8 cellular contexts compared by ENCODE assay signal in genomic region chr11:118608268-118609214, GRCh38. TPM values are rescaled to one million over a fixed set of nuclear protein-coding genes. Genes with fewer than 3 reads are reported as not detected.
DNase-seq lines count a peak whose midpoint lies in the region; ATAC-seq, FAIRE-seq and TF ChIP-seq lines count a peak whose summit lies in the region.

No MANE protein-coding gene starts in this region.

- H4K91ac ChIP-seq in H1 (replicated peaks; ENCODE audit: insufficient read length, low read length), result peak overlapping the region; percentile 83

- H3K23me2 ChIP-seq in H1 (ENCODE audit: low read depth, low read length), result peaks cover 32% of the 10 kb centered on the region; the same call in 1 of the 2 replicates

- H2BK20ac ChIP-seq in H1 (ENCODE audit: low read length), result 0 out of 2 replicates have a peak overlapping the region, but pooled peaks have one; percentile 86

- H3K56ac ChIP-seq in H1 (replicated peaks; ENCODE audit: insufficient read length, low read depth, low read length), result no peak overlapping the region

- H4K8ac ChIP-seq in H1 (ENCODE audit: extremely low read depth, insufficient read depth, low read length), result peak overlapping the region; percentile 80

- FAIRE-seq in H1 (lab: Jason Lieb, UNC), result no peak

- H3K4me1 ChIP-seq in CD4-positive, CD25-positive, alpha-beta regulatory T cell (ENCODE audit: control insufficient read depth, insufficient read depth, low read length, poor library complexity, severe bottlenecking), result peaks cover 40% of the 10 kb centered on the region
- H3K4me1 ChIP-seq in H1 (replicated peaks in 1 of 4; ENCODE audit: control insufficient read depth in 3 of 4, insufficient read depth in 4 of 4, low read length in 3 of 4), result peaks cover 17 to 44% (median 22%) of the 10 kb centered on the region in 4 experiments

- no peak for TF ChIP-seq EP300 in H1 (IDR thresholded peaks at IDR 0.05; ENCODE audit: borderline replicate concordance in 1 of 2, low read depth in 2 of 2, low read length in 2 of 2)

- CTCF ChIA-PET in H1 (lab: Charles Lee; ENCODE audit: partially characterized antibody), result interaction anchor here (0.6 to 25.3 kb wide), 16 partner anchors 9 to 729 kb away, joined by 3 to 435 read pairs (median 4); partner anchors contain the start of gene ARCN1

- no peak for TF ChIP-seq CTCF in H1 (IDR thresholded peaks at IDR 0.05; ENCODE audit: control extremely low read depth in 1 of 3, insufficient read depth in 1 of 3, low read depth in 1 of 3, low read length in 3 of 3)

- H2BK5ac ChIP-seq in H1 (ENCODE audit: low read depth, low read length), result peak overlapping the region; percentile 87; the same call in 1 of the 2 replicates

- ATAC-seq in CD4-positive, CD25-positive, alpha-beta regulatory T cell (ENCODE audit: low read depth in 2 of 2), result peak; percentile 80 to 81
- ATAC-seq in HG02610 (IDR thresholded peaks at IDR 0.05; ENCODE audit: unreplicated experiment) (no peak), HG03442 (IDR thresholded peaks at IDR 0.05; ENCODE audit: unreplicated experiment) (no peak)

- peak; percentile 76 to 89 (median 86) for DNase-seq in CD4-positive, CD25-positive, alpha-beta regulatory T cell
- DNase-seq in M059J (ENCODE audit: low read depth), result peak; percentile 75
- DNase-seq in activated CD8-positive, alpha-beta memory T cell treated with anti-CD3 and anti-CD28 coated beads for 48 hours (ENCODE audit: low read depth in 2 of 3, low spot score in 2 of 3), result peak; percentile 27 to 54 (median 39)
- DNase-seq in H1 (ENCODE audit: low read depth in 1 of 2, low spot score in 2 of 2), result peak in 1 of 2 experiments; percentile 75
- peak; percentile 93 for DNase-seq in mesenteric fat pad (ENCODE audit: low spot score)
- peak; percentile 62 for DNase-seq in stimulated activated CD8-positive, alpha-beta memory T cell treated with anti-CD3 and anti-CD28 coated beads, Interleukin-15, amount 100 ng/mL, for 1 hour (ENCODE audit: low read depth)

- H3K4me3 ChIP-seq in CD4-positive, CD25-positive, alpha-beta regulatory T cell (ENCODE audit: low read depth, low read length), result no peak overlapping the region
- peak overlapping the region; percentile 29 to 66 (median 36) for H3K4me3 ChIP-seq in H1 (ENCODE audit: extremely low read depth in 1 of 4, insufficient read depth in 2 of 4, low read depth in 3 of 4, low read length in 4 of 4)

- H3K9me3 Mint-ChIP-seq in CD4-positive, CD25-positive, alpha-beta regulatory T cell, result peaks cover 0 to 1% (median 0%) of the 10 kb centered on the region in 7 donors

- no peaks in the 10 kb centered on the region for H3K79me2 ChIP-seq in H1 (ENCODE audit: control insufficient read depth in 1 of 2, insufficient read depth in 2 of 2, low read length in 2 of 2)

- no peak for TF ChIP-seq POLR2A in H1 (IDR thresholded peaks at IDR 0.05; ENCODE audit: control extremely low read depth in 1 of 2, low read depth in 2 of 2, low read length in 2 of 2)

- H3K4ac ChIP-seq in H1 (replicated peaks; ENCODE audit: insufficient read length, low read depth, low read length), result no peak overlapping the region

- no peaks in the 10 kb centered on the region for H3K9me3 ChIP-seq in CD4-positive, CD25-positive, alpha-beta regulatory T cell (ENCODE audit: control insufficient read depth in 2 of 2, low read length in 2 of 2)
- H3K9me3 ChIP-seq in H1 (ENCODE audit: insufficient read depth in 2 of 2, low read depth in 1 of 2, low read length in 1 of 2), result no peaks in the 10 kb centered on the region; a peak in 1 of 4 replicates

- H3K27ac ChIP-seq in CD4-positive, CD25-positive, alpha-beta regulatory T cell (ENCODE audit: insufficient read depth, low read length, poor library complexity, severe bottlenecking), result peak overlapping the region; percentile 77
- H3K27ac ChIP-seq in H1 (ENCODE audit: low read depth, low read length), result no peak overlapping the region

- H3K4me3 Mint-ChIP-seq in CD4-positive, CD25-positive, alpha-beta regulatory T cell, result peak overlapping the region; percentile 85 to 92 (median 88)

- no peak overlapping the region for H2AFZ ChIP-seq in H1 (ENCODE audit: low read length)

- H3K27ac Mint-ChIP-seq in CD4-positive, CD25-positive, alpha-beta regulatory T cell, result peak overlapping the region; percentile 95 to 97 (median 95)

- H3K27me3 ChIP-seq in CD4-positive, CD25-positive, alpha-beta regulatory T cell (ENCODE audit: control insufficient read depth, insufficient read depth, low read length), result peaks cover 1% of the 10 kb centered on the region
- H3K27me3 ChIP-seq in H1 (replicated peaks in 1 of 4; ENCODE audit: control insufficient read depth in 3 of 4, extremely low read depth in 1 of 4, insufficient read depth in 3 of 4, low read length in 3 of 4), result peaks cover 45 to 75% (median 73%) of the 10 kb centered on the region in 4 experiments

- H4K5ac ChIP-seq in H1 (ENCODE audit: insufficient read length, low read depth, low read length), result no peak overlapping the region

- peaks cover 0 to 29% (median 12%) of the 10 kb centered on the region in 4 donors for H3K4me1 Mint-ChIP-seq in CD4-positive, CD25-positive, alpha-beta regulatory T cell

- no peak for TF ChIP-seq RAD21 in H1 (IDR thresholded peaks at IDR 0.05 in 1 of 2, conservative IDR thresholded peaks at IDR 0.05 in 1 of 2; ENCODE audit: low read depth in 2 of 2, low read length in 2 of 2)

- H2BK120ac ChIP-seq in H1 (replicated peaks; ENCODE audit: low read depth, low read length), result no peak overlapping the region

- peak overlapping the region; percentile 100 for H2BK15ac ChIP-seq in H1 (ENCODE audit: low read length)

- H4K20me1 ChIP-seq in H1 (replicated peaks in 1 of 2; ENCODE audit: control insufficient read depth in 1 of 2, insufficient read depth in 2 of 2, low read length in 2 of 2), result peaks cover 5 to 7% of the 10 kb centered on the region in 2 experiments

- peaks cover 27% of the 10 kb centered on the region for H3K27me3 Mint-ChIP-seq in CD4-positive, CD25-positive, alpha-beta regulatory T cell

- H3K18ac ChIP-seq in H1 (ENCODE audit: extremely low read depth, low read length), result peak overlapping the region; percentile 19; the same call in 1 of the 2 replicates

- H3K4me2 ChIP-seq in H1 (ENCODE audit: insufficient read depth in 1 of 2, low read depth in 2 of 2, low read length in 2 of 2), result peak overlapping the region; percentile 83

- no peaks in the 10 kb centered on the region for H3K79me1 ChIP-seq in H1 (ENCODE audit: low read depth, low read length)

- peak overlapping the region; percentile 98 for H2AK5ac ChIP-seq in H1 (ENCODE audit: low read depth, low read length)

- H3K36me3 Mint-ChIP-seq in CD4-positive, CD25-positive, alpha-beta regulatory T cell, result no peaks in the 10 kb centered on the region

- peak overlapping the region; percentile 99 for H2BK12ac ChIP-seq in H1 (ENCODE audit: low read depth, low read length)

- H3K9ac ChIP-seq in H1 (replicated peaks in 1 of 4; ENCODE audit: extremely low read depth in 1 of 4, low read depth in 3 of 4, low read length in 3 of 4), result no peak overlapping the region; a peak in 1 of 7 replicates

- no peak overlapping the region for H3K23ac ChIP-seq in H1 (ENCODE audit: insufficient read length)

- POLR2A ChIA-PET in H1 (lab: Charles Lee; ENCODE audit: partially characterized antibody), result interaction anchor here (0.6 to 28.7 kb wide), 10 partner anchors 8 to 304 kb away, joined by 3 to 574 read pairs (median 4); no protein-coding TSS in a partner anchor

- no peaks in the 10 kb centered on the region for H3K36me3 ChIP-seq in CD4-positive, CD25-positive, alpha-beta regulatory T cell (ENCODE audit: control insufficient read depth, insufficient read depth, low read length)
- peaks cover 0 to 12% (median 0%) of the 10 kb centered on the region in 4 experiments; a peak in 1 of 8 replicates for H3K36me3 ChIP-seq in H1 (ENCODE audit: control insufficient read depth in 2 of 4, insufficient read depth in 4 of 4, low read length in 3 of 4)

- WGBS in H1 (ENCODE audit: extremely low coverage in 1 of 2, insufficient coverage in 1 of 2, insufficient read length in 1 of 2, insufficient replicate concordance in 2 of 2, low coverage in 1 of 2, low lambda C conversion rate in 2 of 2, missing lambda C conversion rate in 1 of 2), 2 experiments, result 13% methylated on average over 64 of the region's 78 CpGs; no CpG with 5 or more reads in 1 of the 2 experiments

- H3K14ac ChIP-seq in H1 (ENCODE audit: insufficient read length), result no peak overlapping the region

RNA-seq across cellular contexts. Expression of gene PHLDB1, which starts 1.1 kb away (rescaled TPM):
- total RNA-seq in CD4-positive, CD25-positive, alpha-beta regulatory T cell, result 1.2 TPM
- polyA plus RNA-seq in CD4-positive, CD25-positive, alpha-beta regulatory T cell, result under 1 TPM in 3 of 4 donors, not detected in 1; 0.16 to 0.70 (median 0.41) TPM
- 66.8 and 76.7 TPM in 2 replicates for total RNA-seq in M059J (2014; rRNA removed; shearing (Covaris generic))
- 74.8 and 74.9 TPM in 2 replicates for total RNA-seq in H1 (2021; fragmentation: NEBNext Ultra II Directional; extraction: Animal tissue kit (Norgen Biotek cat#: 25700))
- 53.9 and 70.6 TPM in 2 replicates for polyA plus RNA-seq in H1 (2011; rRNA removed)
- polyA plus RNA-seq in H1 (2011; cell fraction: cytosol; rRNA removed), result 66.4 TPM
- polyA plus RNA-seq in H1 (2011; cell fraction: nucleus; rRNA removed), result 211 TPM
- 47.2 to 67.0 TPM (median 64.5 TPM) in 4 replicates for polyA plus RNA-seq in H1 (2012, experiment 1 of 2)
- polyA plus RNA-seq in H1 (2012, experiment 2 of 2), result 57.7 TPM
- 44.2 TPM for polyA plus RNA-seq in H1 (2013, experiment 1 of 2)
- polyA plus RNA-seq in H1 (2013, experiment 2 of 2), result 40.0 TPM
- polyA minus RNA-seq in H1 (2011; rRNA and poly(A)+ RNA removed), result 57.0 and 74.3 TPM in 2 replicates
- 57.3 TPM for polyA minus RNA-seq in H1 (2011; cell fraction: cytosol; rRNA and poly(A)+ RNA removed)
- polyA minus RNA-seq in H1 (2011; cell fraction: nucleus; rRNA and poly(A)+ RNA removed), result 100 TPM
- 562 TPM for total RNA-seq in mesenteric fat pad

RNA-seq across cellular contexts. Expression of gene ARCN1, which starts 36.3 kb away (rescaled TPM):
- total RNA-seq in CD4-positive, CD25-positive, alpha-beta regulatory T cell, result 76.6 TPM
- 100 to 1,000 TPM; 131 to 169 (median 153) TPM for polyA plus RNA-seq in CD4-positive, CD25-positive, alpha-beta regulatory T cell
- total RNA-seq in M059J (2014; rRNA removed; shearing (Covaris generic)), result 246 and 304 TPM in 2 replicates
- total RNA-seq in H1 (2021; fragmentation: NEBNext Ultra II Directional; extraction: Animal tissue kit (Norgen Biotek cat#: 25700)), result 132 and 137 TPM in 2 replicates
- 82.1 and 146 TPM in 2 replicates for polyA plus RNA-seq in H1 (2011; rRNA removed)
- polyA plus RNA-seq in H1 (2011; cell fraction: cytosol; rRNA removed), result 116 TPM
- polyA plus RNA-seq in H1 (2011; cell fraction: nucleus; rRNA removed), result 39.9 TPM
- 85.3 to 107 TPM (median 98.7 TPM) in 4 replicates for polyA plus RNA-seq in H1 (2012, experiment 1 of 2)
- polyA plus RNA-seq in H1 (2012, experiment 2 of 2), result 13.3 TPM
- polyA plus RNA-seq in H1 (2013, experiment 1 of 2), result 103 TPM
- 99.4 TPM for polyA plus RNA-seq in H1 (2013, experiment 2 of 2)
- polyA minus RNA-seq in H1 (2011; rRNA and poly(A)+ RNA removed), result 135 and 136 TPM in 2 replicates
- polyA minus RNA-seq in H1 (2011; cell fraction: cytosol; rRNA and poly(A)+ RNA removed), result 75.7 TPM
- polyA minus RNA-seq in H1 (2011; cell fraction: nucleus; rRNA and poly(A)+ RNA removed), result 32.1 TPM
- total RNA-seq in mesenteric fat pad, result 176 TPM

RNA-seq across cellular contexts. Expression of gene IFT46, which starts 42.8 kb away (rescaled TPM):
- total RNA-seq in CD4-positive, CD25-positive, alpha-beta regulatory T cell, result 3.7 TPM
- 1 to 10 TPM; 4.0 to 8.5 (median 6.6) TPM for polyA plus RNA-seq in CD4-positive, CD25-positive, alpha-beta regulatory T cell
- 52.3 and 55.3 TPM in 2 replicates for total RNA-seq in M059J (2014; rRNA removed; shearing (Covaris generic))
- total RNA-seq in H1 (2021; fragmentation: NEBNext Ultra II Directional; extraction: Animal tissue kit (Norgen Biotek cat#: 25700)), result 11.2 and 11.5 TPM in 2 replicates
- 10.3 and 12.3 TPM in 2 replicates for polyA plus RNA-seq in H1 (2011; rRNA removed)
- polyA plus RNA-seq in H1 (2011; cell fraction: cytosol; rRNA removed), result 14.9 TPM
- 8.9 TPM for polyA plus RNA-seq in H1 (2011; cell fraction: nucleus; rRNA removed)
- 6.6 to 9.9 TPM (median 8.1 TPM) in 4 replicates for polyA plus RNA-seq in H1 (2012, experiment 1 of 2)
- polyA plus RNA-seq in H1 (2012, experiment 2 of 2), result 5.2 TPM
- polyA plus RNA-seq in H1 (2013, experiment 1 of 2), result 8.8 TPM
- polyA plus RNA-seq in H1 (2013, experiment 2 of 2), result 9.4 TPM
- polyA minus RNA-seq in H1 (2011; rRNA and poly(A)+ RNA removed), result 14.8 and 15.0 TPM in 2 replicates
- 5.4 TPM for polyA minus RNA-seq in H1 (2011; cell fraction: cytosol; rRNA and poly(A)+ RNA removed)
- polyA minus RNA-seq in H1 (2011; cell fraction: nucleus; rRNA and poly(A)+ RNA removed), result 7.8 TPM
- total RNA-seq in mesenteric fat pad, result 11.4 TPM

Comparison
In these comparisons a context has a peak if more than half of its experiments do, and no peak if none do; other contexts are left out.
1. ATAC-seq: peak in CD4-positive, CD25-positive, alpha-beta regulatory T cell (2 of 2); none in HG02610 (single experiment) and HG03442 (single experiment).
2. RNA of gene PHLDB1, which starts 1.1 kb away (total RNA-seq): 562 TPM in mesenteric fat pad (single experiment), 66.8 to 76.7 TPM in M059J and 74.8 to 74.9 TPM in H1; 1.2 TPM in CD4-positive, CD25-positive, alpha-beta regulatory T cell (single experiment); every median in the first group is over 10 times any median in the second.